1 cellular context compared by ENCODE assay signal in the genomic region with DNA sequence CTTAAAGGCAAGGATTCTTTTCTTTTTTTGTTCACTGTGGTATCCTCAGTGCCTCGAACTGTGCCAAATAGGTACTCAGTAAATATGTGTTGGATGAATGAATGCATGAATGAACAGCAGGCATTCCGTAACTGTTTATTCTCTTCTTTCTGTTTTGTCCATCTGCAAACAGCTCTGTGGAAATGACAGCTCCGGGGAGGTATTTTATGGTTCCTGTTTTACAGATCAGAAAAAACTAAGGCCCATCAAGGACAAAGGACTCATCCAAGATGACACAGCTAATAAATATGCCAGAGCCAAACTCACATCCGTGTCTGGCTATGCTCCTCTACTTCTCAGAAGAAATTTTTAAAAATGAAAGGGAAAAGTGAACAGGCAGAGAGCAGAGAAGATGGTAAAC.
TF ChIP-seq lines count a peak whose summit lies in the region.

No MANE protein-coding gene starts in this region.

TF ChIP-seq in SK-N-SH, 30 proteins besides CTCF, POLR2A, EP300 and RAD21 (continued from another document):
- TF ChIP-seq, protein P1, sequence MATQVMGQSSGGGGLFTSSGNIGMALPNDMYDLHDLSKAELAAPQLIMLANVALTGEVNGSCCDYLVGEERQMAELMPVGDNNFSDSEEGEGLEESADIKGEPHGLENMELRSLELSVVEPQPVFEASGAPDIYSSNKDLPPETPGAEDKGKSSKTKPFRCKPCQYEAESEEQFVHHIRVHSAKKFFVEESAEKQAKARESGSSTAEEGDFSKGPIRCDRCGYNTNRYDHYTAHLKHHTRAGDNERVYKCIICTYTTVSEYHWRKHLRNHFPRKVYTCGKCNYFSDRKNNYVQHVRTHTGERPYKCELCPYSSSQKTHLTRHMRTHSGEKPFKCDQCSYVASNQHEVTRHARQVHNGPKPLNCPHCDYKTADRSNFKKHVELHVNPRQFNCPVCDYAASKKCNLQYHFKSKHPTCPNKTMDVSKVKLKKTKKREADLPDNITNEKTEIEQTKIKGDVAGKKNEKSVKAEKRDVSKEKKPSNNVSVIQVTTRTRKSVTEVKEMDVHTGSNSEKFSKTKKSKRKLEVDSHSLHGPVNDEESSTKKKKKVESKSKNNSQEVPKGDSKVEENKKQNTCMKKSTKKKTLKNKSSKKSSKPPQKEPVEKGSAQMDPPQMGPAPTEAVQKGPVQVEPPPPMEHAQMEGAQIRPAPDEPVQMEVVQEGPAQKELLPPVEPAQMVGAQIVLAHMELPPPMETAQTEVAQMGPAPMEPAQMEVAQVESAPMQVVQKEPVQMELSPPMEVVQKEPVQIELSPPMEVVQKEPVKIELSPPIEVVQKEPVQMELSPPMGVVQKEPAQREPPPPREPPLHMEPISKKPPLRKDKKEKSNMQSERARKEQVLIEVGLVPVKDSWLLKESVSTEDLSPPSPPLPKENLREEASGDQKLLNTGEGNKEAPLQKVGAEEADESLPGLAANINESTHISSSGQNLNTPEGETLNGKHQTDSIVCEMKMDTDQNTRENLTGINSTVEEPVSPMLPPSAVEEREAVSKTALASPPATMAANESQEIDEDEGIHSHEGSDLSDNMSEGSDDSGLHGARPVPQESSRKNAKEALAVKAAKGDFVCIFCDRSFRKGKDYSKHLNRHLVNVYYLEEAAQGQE (IDR thresholded peaks at IDR 0.05; ENCODE audit: low read depth, low read length) = no peak
- TF ChIP-seq GABPA (IDR thresholded peaks at IDR 0.05; ENCODE audit: low read depth) (no peak), FOSL2 (IDR thresholded peaks at IDR 0.05; ENCODE audit: borderline replicate concordance, low read depth) (0 out of 2 replicates have a peak, but pooled peaks have one; percentile 9), CHD2 (IDR thresholded peaks at IDR 0.05; ENCODE audit: low read length, partially characterized antibody) (no peak), FOXM1 (IDR thresholded peaks at IDR 0.05; ENCODE audit: low read depth) (no peak), ELF1 (IDR thresholded peaks at IDR 0.05) (no peak), SIN3A (IDR thresholded peaks at IDR 0.05; ENCODE audit: borderline replicate concordance, low read depth, low read length) (no peak), MXI1 (IDR thresholded peaks at IDR 0.05; ENCODE audit: low read depth, low read length) (no peak), YY1 (IDR thresholded peaks at IDR 0.05; ENCODE audit: low read depth) (no peak), FOXJ3 (CRISPR knock-in tag; IDR thresholded peaks at IDR 0.05) (no peak), GATA2 (CRISPR knock-in tag; IDR thresholded peaks at IDR 0.05) (no peak), SMC3 (IDR thresholded peaks at IDR 0.05; ENCODE audit: low read depth, low read length) (no peak), NRF1 (IDR thresholded peaks at IDR 0.05; ENCODE audit: low read depth, low read length) (no peak), TEAD4 (IDR thresholded peaks at IDR 0.05; ENCODE audit: borderline replicate concordance, insufficient read depth) (peak; percentile 24; the same call in 1 of the 2 replicates), NFIC (IDR thresholded peaks at IDR 0.05; ENCODE audit: borderline replicate concordance) (no peak), RCOR1 (IDR thresholded peaks at IDR 0.05; ENCODE audit: low read length) (no peak)
- TF ChIP-seq, protein P2, sequence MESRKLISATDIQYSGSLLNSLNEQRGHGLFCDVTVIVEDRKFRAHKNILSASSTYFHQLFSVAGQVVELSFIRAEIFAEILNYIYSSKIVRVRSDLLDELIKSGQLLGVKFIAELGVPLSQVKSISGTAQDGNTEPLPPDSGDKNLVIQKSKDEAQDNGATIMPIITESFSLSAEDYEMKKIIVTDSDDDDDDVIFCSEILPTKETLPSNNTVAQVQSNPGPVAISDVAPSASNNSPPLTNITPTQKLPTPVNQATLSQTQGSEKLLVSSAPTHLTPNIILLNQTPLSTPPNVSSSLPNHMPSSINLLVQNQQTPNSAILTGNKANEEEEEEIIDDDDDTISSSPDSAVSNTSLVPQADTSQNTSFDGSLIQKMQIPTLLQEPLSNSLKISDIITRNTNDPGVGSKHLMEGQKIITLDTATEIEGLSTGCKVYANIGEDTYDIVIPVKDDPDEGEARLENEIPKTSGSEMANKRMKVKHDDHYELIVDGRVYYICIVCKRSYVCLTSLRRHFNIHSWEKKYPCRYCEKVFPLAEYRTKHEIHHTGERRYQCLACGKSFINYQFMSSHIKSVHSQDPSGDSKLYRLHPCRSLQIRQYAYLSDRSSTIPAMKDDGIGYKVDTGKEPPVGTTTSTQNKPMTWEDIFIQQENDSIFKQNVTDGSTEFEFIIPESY (IDR thresholded peaks at IDR 0.05; ENCODE audit: borderline replicate concordance, low read depth) = no peak
- TF ChIP-seq, protein P3, sequence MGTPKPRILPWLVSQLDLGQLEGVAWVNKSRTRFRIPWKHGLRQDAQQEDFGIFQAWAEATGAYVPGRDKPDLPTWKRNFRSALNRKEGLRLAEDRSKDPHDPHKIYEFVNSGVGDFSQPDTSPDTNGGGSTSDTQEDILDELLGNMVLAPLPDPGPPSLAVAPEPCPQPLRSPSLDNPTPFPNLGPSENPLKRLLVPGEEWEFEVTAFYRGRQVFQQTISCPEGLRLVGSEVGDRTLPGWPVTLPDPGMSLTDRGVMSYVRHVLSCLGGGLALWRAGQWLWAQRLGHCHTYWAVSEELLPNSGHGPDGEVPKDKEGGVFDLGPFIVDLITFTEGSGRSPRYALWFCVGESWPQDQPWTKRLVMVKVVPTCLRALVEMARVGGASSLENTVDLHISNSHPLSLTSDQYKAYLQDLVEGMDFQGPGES (IDR thresholded peaks at IDR 0.05; ENCODE audit: low read depth, low read length) = no peak
- TF ChIP-seq, protein P4, sequence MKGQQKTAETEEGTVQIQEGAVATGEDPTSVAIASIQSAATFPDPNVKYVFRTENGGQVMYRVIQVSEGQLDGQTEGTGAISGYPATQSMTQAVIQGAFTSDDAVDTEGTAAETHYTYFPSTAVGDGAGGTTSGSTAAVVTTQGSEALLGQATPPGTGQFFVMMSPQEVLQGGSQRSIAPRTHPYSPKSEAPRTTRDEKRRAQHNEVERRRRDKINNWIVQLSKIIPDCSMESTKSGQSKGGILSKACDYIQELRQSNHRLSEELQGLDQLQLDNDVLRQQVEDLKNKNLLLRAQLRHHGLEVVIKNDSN (IDR thresholded peaks at IDR 0.05; ENCODE audit: borderline replicate concordance, low read depth) = no peak
